Comparison of ENCODE assay signal across 15 cellular contexts in the genomic region with DNA sequence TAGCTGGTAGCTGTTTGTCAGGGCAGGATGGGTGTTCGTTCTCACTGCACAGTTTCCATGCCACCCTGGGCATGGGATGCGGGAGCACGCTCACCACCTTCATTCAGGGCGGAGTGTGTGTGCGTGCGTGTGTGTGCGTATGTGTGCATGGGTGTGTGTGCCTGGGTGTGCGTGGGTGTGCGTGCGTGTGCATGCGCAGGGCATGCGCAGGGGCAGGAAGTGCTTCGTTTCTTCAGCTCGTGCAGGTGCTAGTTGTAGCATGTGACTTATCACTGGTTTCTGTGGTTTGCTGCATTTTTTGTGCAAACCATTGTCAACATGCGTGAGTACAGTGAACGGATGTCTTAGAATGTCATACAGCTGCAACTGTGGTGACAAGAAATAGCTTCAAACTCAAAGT.
DNase-seq lines count a peak whose midpoint lies in the region; ATAC-seq, FAIRE-seq and TF ChIP-seq lines count a peak whose summit lies in the region.
"Had no signal": no experiment of that assay in that cellular context is flagged by ENCODE, and none has a peak within 500 bp of the region (broad histone marks: within the 10 kb centered on the region; RNA-seq: fewer than 3 reads in every experiment).

No MANE protein-coding gene starts in this region.

- no peak for FAIRE-seq in GM12878 (lab: Jason Lieb, UNC)

- RAD21 ChIA-PET in GM12878 (lab: Charles Lee; ENCODE audit: unreplicated experiment): no interaction called here

- peaks cover 13% of the 10 kb centered on the region for H3K36me3 Mint-ChIP-seq in T-helper 1 cell treated with Interleukin-12 subunit alpha and Interleukin-12 subunit beta and Interleukin-4 antibody, amounts not matched to agents 30 μg/mL and 1 μg/mL, for 36 hours (ENCODE audit: low read depth)

- SMC1A ChIA-PET in GM12878 (lab: Charles Lee; ENCODE audit: uncharacterized antibody, unreplicated experiment): interaction anchor here (0.8 kb wide), 1 partner anchor 12 kb away, joined by 3 read pairs; no protein-coding TSS in a partner anchor

- no peak overlapping the region for H3K4me3 ChIP-seq in GM12878
- no peak overlapping the region for H3K4me3 ChIP-seq in upper lobe of right lung
- H3K4me3 ChIP-seq in breast epithelium: no peak overlapping the region
- H3K4me3 ChIP-seq: adrenal gland had no signal

- H3K79me2 ChIP-seq in GM12878 (ENCODE audit: control insufficient read depth, insufficient read depth, low read length): no peaks in the 10 kb centered on the region

- no peak for TF ChIP-seq EP300 in GM12878 (IDR thresholded peaks at IDR 0.05; ENCODE audit: borderline replicate concordance in 1 of 2, control insufficient read depth in 1 of 2, low read depth in 2 of 2, low read length in 2 of 2)

- WGBS in GM12878 (ENCODE audit: insufficient coverage, insufficient replicate concordance, low lambda C conversion rate, missing lambda C conversion rate): 96% methylated on average over 15 of the region's 16 CpGs

- ATAC-seq in GM12878: no peak
- peak; percentile 36 for ATAC-seq in upper lobe of right lung
- ATAC-seq: left colon had no signal

- TF ChIP-seq CTCF in GM12878 (IDR thresholded peaks at IDR 0.05 in 2 of 3, conservative IDR thresholded peaks at IDR 0.05 in 1 of 3; ENCODE audit: control insufficient read depth in 2 of 3, extremely low read depth in 1 of 3, insufficient read depth in 1 of 3, low read depth in 3 of 3, low read length in 3 of 3) (no peak), upper lobe of right lung (IDR thresholded peaks at IDR 0.05) (no peak), breast epithelium (IDR thresholded peaks at IDR 0.05) (no peak)

- H4K20me1 ChIP-seq in GM12878 (ENCODE audit: control insufficient read depth, insufficient read depth): no peaks in the 10 kb centered on the region

- peak overlapping the region; percentile 2 for H3K4me3 Mint-ChIP-seq in T-helper 1 cell treated with Interleukin-12 subunit alpha and Interleukin-12 subunit beta and Interleukin-4 antibody, amounts not matched to agents 30 μg/mL and 1 μg/mL, for 36 hours
- H3K4me3 Mint-ChIP-seq: HFFc6, nephron progenitor cell had no signal

- H3K4me1 ChIP-seq in GM12878 (ENCODE audit: control insufficient read depth, insufficient read depth, low read length) (no peaks in the 10 kb centered on the region), upper lobe of right lung (no peaks in the 10 kb centered on the region), breast epithelium (no peaks in the 10 kb centered on the region)
- H3K4me1 ChIP-seq: adrenal gland had no signal

- no peak overlapping the region for H2AFZ ChIP-seq in GM12878 (ENCODE audit: control insufficient read depth, low read depth, low read length)

- intact Hi-C loops in GM12878 (cut with micrococcal nuclease; ENCODE audit: unreplicated experiment) (no loop called here), upper lobe of right lung (cut with DNase I) (no loop called here), breast epithelium (cut with DNase I; ENCODE audit: low total_unique reads) (loop anchor here (10.0 kb wide), 1 partner anchor 705 kb away; no protein-coding TSS in a partner anchor)

- CTCF ChIA-PET in GM12878 (lab: Yijun Ruan, JAX): no interaction called here

- no peaks in the 10 kb centered on the region for H3K27me3 ChIP-seq in GM12878 (replicated peaks in 1 of 2; ENCODE audit: control insufficient read depth in 2 of 2, insufficient read depth in 2 of 2, low read length in 1 of 2)
- H3K27me3 ChIP-seq in upper lobe of right lung: no peaks in the 10 kb centered on the region
- H3K27me3 ChIP-seq in breast epithelium: no peaks in the 10 kb centered on the region
- H3K27me3 ChIP-seq: adrenal gland had no signal

- H3K4me1 Mint-ChIP-seq in T-helper 1 cell treated with Interleukin-12 subunit alpha and Interleukin-12 subunit beta and Interleukin-4 antibody, amounts not matched to agents 30 μg/mL and 1 μg/mL, for 36 hours (ENCODE audit: low read depth): peaks cover 26% of the 10 kb centered on the region

- peak overlapping the region; percentile 64 for H3K27ac Mint-ChIP-seq in T-helper 1 cell treated with Interleukin-12 subunit alpha and Interleukin-12 subunit beta and Interleukin-4 antibody, amounts not matched to agents 30 μg/mL and 1 μg/mL, for 36 hours
- H3K27ac Mint-ChIP-seq: HFFc6, nephron progenitor cell had no signal

- H3K4me2 ChIP-seq in GM12878 (ENCODE audit: control insufficient read depth, insufficient read depth): no peak overlapping the region

- DNase-seq in stimulated activated CD4-positive, alpha-beta T cell treated with anti-CD3 and anti-CD28 coated beads, Interleukin-4, amount 100 ng/mL, for 1 hour: peak; percentile 14
- DNase-seq in stimulated activated CD4-positive, alpha-beta T cell treated with anti-CD3 and anti-CD28 coated beads, Interleukin-1b, Interleukin-23, amount 100 ng/mL, for 48 hours: no peak
- no peak for DNase-seq in GM12878 (ENCODE audit: low read depth, low spot score)
- DNase-seq in upper lobe of right lung: no peak
- DNase-seq in breast epithelium (ENCODE audit: low spot score in 2 of 2): no peak
- DNase-seq in NK-92 treated with Interleukin-12 subunit alpha and Interleukin-12 subunit beta, amount 100 ng/mL, for 24 hours (lab: John Stamatoyannopoulos, UW): no peak
- DNase-seq: adrenal gland, HFFc6, left colon, NCI-H1105, NCI-H2081, NCI-H446 treated with DMSO at 0.1 percent for 48 hours, nephron progenitor cell, posterior cingulate gyrus had no signal

- no peak overlapping the region for H3K27ac ChIP-seq in GM12878 (ENCODE audit: control insufficient read depth, insufficient read depth)
- H3K27ac ChIP-seq in upper lobe of right lung: no peak overlapping the region
- no peak overlapping the region for H3K27ac ChIP-seq in breast epithelium
- H3K27ac ChIP-seq: adrenal gland had no signal

- H3K9me3 ChIP-seq in GM12878 (replicated peaks; ENCODE audit: control insufficient read depth, insufficient read depth, low read length) (no peaks in the 10 kb centered on the region), upper lobe of right lung (no peaks in the 10 kb centered on the region), breast epithelium (no peaks in the 10 kb centered on the region)
- H3K9me3 ChIP-seq: adrenal gland had no signal

- H3K36me3 ChIP-seq in GM12878 (ENCODE audit: control insufficient read depth in 2 of 2, insufficient read depth in 2 of 2, low read length in 1 of 2): no peaks in the 10 kb centered on the region
- no peaks in the 10 kb centered on the region for H3K36me3 ChIP-seq in upper lobe of right lung
- no peaks in the 10 kb centered on the region for H3K36me3 ChIP-seq in breast epithelium
- H3K36me3 ChIP-seq: adrenal gland had no signal

- H3K9ac ChIP-seq in GM12878 (ENCODE audit: control insufficient read depth, insufficient read depth, low read length): no peak overlapping the region

- H3K27me3 Mint-ChIP-seq in T-helper 1 cell treated with Interleukin-12 subunit alpha and Interleukin-12 subunit beta and Interleukin-4 antibody, amounts not matched to agents 30 μg/mL and 1 μg/mL, for 36 hours (ENCODE audit: low read depth): no peaks in the 10 kb centered on the region

- TF ChIP-seq POLR2A in GM12878 (IDR thresholded peaks at IDR 0.05; ENCODE audit: low read depth, low read length): no peak
- no peak for TF ChIP-seq POLR2A in breast epithelium (IDR thresholded peaks at IDR 0.05)

- POLR2A ChIA-PET in GM12878 (lab: Charles Lee): no interaction called here

- no TSS peak for BruUV-seq in GM12878 (replicated peaks; lab: Mats Ljungman, UMichigan)

- H3K9me3 Mint-ChIP-seq in T-helper 1 cell treated with Interleukin-12 subunit alpha and Interleukin-12 subunit beta and Interleukin-4 antibody, amounts not matched to agents 30 μg/mL and 1 μg/mL, for 36 hours: peaks cover 16% of the 10 kb centered on the region
- H3K9me3 Mint-ChIP-seq: HFFc6, nephron progenitor cell had no signal

- no peak for TF ChIP-seq RAD21 in GM12878 (IDR thresholded peaks at IDR 0.05; ENCODE audit: insufficient read depth, low read depth, low read length)

- in situ Hi-C loops in GM12878 (cut with MboI): no loop called here

TF ChIP-seq in GM12878, 131 proteins besides CTCF, POLR2A, EP300 and RAD21 (continues in another document):
- TF ChIP-seq ASH2L (IDR thresholded peaks at IDR 0.05; ENCODE audit: borderline replicate concordance, low read depth): no peak
- no peak for TF ChIP-seq SMARCA5 (IDR thresholded peaks at IDR 0.05)
- peak; percentile 74; the same call in 1 of the 2 replicates for TF ChIP-seq TCF3 (IDR thresholded peaks at IDR 0.05; ENCODE audit: borderline replicate concordance, insufficient read depth, low read depth, low read length)
- TF ChIP-seq HCFC1 (IDR thresholded peaks at IDR 0.05; ENCODE audit: low read length): no peak
- no peak for TF ChIP-seq BMI1 (IDR thresholded peaks at IDR 0.05; ENCODE audit: borderline replicate concordance)
- peak; percentile 56 for TF ChIP-seq PBX3 (IDR thresholded peaks at IDR 0.05; ENCODE audit: insufficient replicate concordance, low read depth, low read length)
- no peak for TF ChIP-seq TAF1 (IDR thresholded peaks at IDR 0.05; ENCODE audit: borderline replicate concordance, low read depth, low read length)
- no peak for TF ChIP-seq SIN3A (IDR thresholded peaks at IDR 0.05; ENCODE audit: low read depth, low read length)
- TF ChIP-seq IRF5 (IDR thresholded peaks at IDR 0.05; ENCODE audit: borderline replicate concordance): no peak
- TF ChIP-seq IRF4 (IDR thresholded peaks at IDR 0.05; ENCODE audit: low read depth, low read length): no peak
